In the genomic region with DNA sequence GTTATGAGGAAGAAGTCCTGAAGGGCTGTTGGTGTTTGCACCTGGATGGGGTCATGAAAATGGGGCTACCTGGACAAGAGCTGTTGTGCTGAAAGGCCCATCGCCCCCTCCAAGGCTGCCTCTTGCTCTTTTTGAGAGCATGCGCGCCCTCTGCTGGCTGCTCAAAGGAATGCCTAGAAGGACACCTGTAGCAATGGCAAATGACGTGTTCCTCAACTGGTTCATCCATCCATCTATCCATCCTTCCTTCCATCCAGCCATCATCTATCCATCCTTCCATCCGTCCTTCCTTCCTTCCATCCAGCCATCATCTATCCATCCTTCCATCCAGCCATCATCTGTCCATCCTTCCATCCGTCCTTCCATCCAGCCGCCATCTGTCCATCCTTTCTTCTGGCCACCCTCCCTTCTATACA, we compare ENCODE assay signal across 8 cellular contexts. TPM values are rescaled to one million over a fixed set of nuclear protein-coding genes. Genes with fewer than 3 reads are reported as not detected.
A peak's percentile ranks its signal among the peaks of the same experiment; 100 is the strongest.
DNase-seq lines count a peak whose midpoint lies in the region; ATAC-seq and FAIRE-seq lines count a peak whose summit lies in the region.

No MANE protein-coding gene starts in this region.

- peak; percentile 97 for FAIRE-seq in urothelium cell line (lab: Jason Lieb, UNC)

- no peaks in the 10 kb centered on the region for H3K36me3 Mint-ChIP-seq in activated naive CD4-positive, alpha-beta T cell treated with anti-CD3 and anti-CD28 coated beads, Interleukin-2, amount 50 U/mL, for 72 hours

- intact Hi-C loops in Right ventricle myocardium superior (cut with DNase I) (loop anchor here (5.0 to 10.0 kb wide), 2 partner anchors 160 to 378 kb away; a partner anchor contains a TSS), posterior vena cava (cut with DNase I) (loop anchor here (5.0 kb wide), 6 partner anchors 168 to 1347 kb away; no protein-coding TSS in a partner anchor)

- DNase-seq in NK-92 treated with Interleukin-12 subunit alpha and Interleukin-12 subunit beta, amount 100 ng/mL, for 24 hours (lab: John Stamatoyannopoulos, UW): peak; percentile 41
- DNase-seq in NK-92 (lab: John Stamatoyannopoulos, UW; ENCODE audit: unreplicated experiment) (no peak), Kasumi-1 (lab: John Stamatoyannopoulos, UW) (peak; percentile 59 to 69), SKM-1 (lab: John Stamatoyannopoulos, UW; ENCODE audit: unreplicated experiment) (peak; percentile 17), Right ventricle myocardium superior (peak; percentile 88), posterior vena cava (ENCODE audit: low spot score) (peak; percentile 94), urothelium cell line (ENCODE audit: low spot score) (peak; percentile 83)
- peak in 1 of 2 donors; percentile 75 for DNase-seq in activated naive CD4-positive, alpha-beta T cell treated with anti-CD3 and anti-CD28 coated beads, Interleukin-2, amount 50 U/mL, for 72 hours (ENCODE audit: low spot score in 2 of 2)

- ATAC-seq in activated naive CD4-positive, alpha-beta T cell treated with anti-CD3 and anti-CD28 coated beads, Interleukin-2, amount 50 U/mL, for 72 hours: peak; percentile 84 to 87
- ATAC-seq in Right ventricle myocardium superior (ENCODE audit: poor library complexity): peak; percentile 86

- H3K9me3 Mint-ChIP-seq in activated naive CD4-positive, alpha-beta T cell treated with anti-CD3 and anti-CD28 coated beads, Interleukin-2, amount 50 U/mL, for 72 hours: no peaks in the 10 kb centered on the region

- peak overlapping the region in 1 of 2 donors; percentile 31 for H3K27ac Mint-ChIP-seq in activated naive CD4-positive, alpha-beta T cell treated with anti-CD3 and anti-CD28 coated beads, Interleukin-2, amount 50 U/mL, for 72 hours

RNA-seq across cellular contexts. Expression of a gene that starts 17.2 kb away (rescaled TPM):
- 1,000 to 10,000 TPM; 1,392 to 1,582 TPM for total RNA-seq in activated naive CD4-positive, alpha-beta T cell treated with anti-CD3 and anti-CD28 coated beads, Interleukin-2, amount 50 U/mL, for 72 hours
- total RNA-seq in Right ventricle myocardium superior (756 TPM), posterior vena cava (1,000 to 10,000 TPM; 1,083 to 1,087 TPM)
